14 cellular contexts compared by ENCODE assay signal in the genomic region with DNA sequence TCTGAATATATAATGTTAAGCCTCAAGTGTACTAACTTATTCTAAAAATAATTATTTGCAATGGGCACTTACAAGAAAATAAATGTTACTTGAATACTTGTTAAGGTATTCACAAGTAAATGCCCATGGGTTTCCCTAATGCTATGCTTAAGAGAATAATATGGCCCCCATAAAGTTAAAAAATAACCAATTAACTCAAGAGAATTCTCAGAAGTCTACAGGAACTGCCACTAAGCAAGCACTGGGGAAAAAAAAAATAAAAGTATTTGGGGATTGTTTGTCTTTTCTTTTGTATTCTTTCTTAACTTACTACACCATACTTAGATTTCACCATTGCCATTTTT. TPM values are rescaled to one million over a fixed set of nuclear protein-coding genes. Genes with fewer than 3 reads are reported as not detected.
DNase-seq lines count a peak whose midpoint lies in the region; ATAC-seq, FAIRE-seq and TF ChIP-seq lines count a peak whose summit lies in the region.
"Had no signal": no experiment of that assay in that cellular context is flagged by ENCODE, and none has a peak within 500 bp of the region (broad histone marks: within the 10 kb centered on the region; RNA-seq: fewer than 3 reads in every experiment).

No MANE protein-coding gene starts in this region.

- no peaks in the 10 kb centered on the region for H4K20me1 ChIP-seq in astrocyte (ENCODE audit: insufficient read depth, low read length)
- H4K20me1 ChIP-seq: BLaER1 treated with 17β-estradiol and CSF1 and Interleukin-3, amounts not matched to agents 10 nM and 100 nM had no signal

- no peak overlapping the region for H3K23ac ChIP-seq in mesenchymal stem cell (ENCODE audit: low read length in 2 of 2)

- no peak overlapping the region for H3K14ac ChIP-seq in mesenchymal stem cell (ENCODE audit: low read length in 2 of 2)

- no peak for ATAC-seq in HG02588 (IDR thresholded peaks at IDR 0.05; ENCODE audit: unreplicated experiment)

- peaks cover 17% of the 10 kb centered on the region for H3K4me1 ChIP-seq in HUES48 (ENCODE audit: control insufficient read depth, insufficient read depth, low read length)
- peaks cover 11% of the 10 kb centered on the region for H3K4me1 ChIP-seq in astrocyte (ENCODE audit: insufficient read depth, low read length)
- H3K4me1 ChIP-seq in mesenchymal stem cell (ENCODE audit: control insufficient read depth, insufficient read depth, low read depth, low read length): peaks cover 5% of the 10 kb centered on the region
- H3K4me1 ChIP-seq: BLaER1 treated with 17β-estradiol and CSF1 and Interleukin-3, amounts not matched to agents 10 nM and 100 nM had no signal

- no peaks in the 10 kb centered on the region for H3K9me3 Mint-ChIP-seq in astrocyte (ENCODE audit: unreplicated experiment)
- H3K9me3 Mint-ChIP-seq in type B pancreatic cell: peaks cover 11% of the 10 kb centered on the region

- no peak overlapping the region for H2BK5ac ChIP-seq in mesenchymal stem cell (ENCODE audit: low read depth, low read length, poor library complexity, severe bottlenecking)

- H3K27me3 Mint-ChIP-seq in astrocyte (ENCODE audit: low read depth, unreplicated experiment): no peaks in the 10 kb centered on the region
- no peaks in the 10 kb centered on the region for H3K27me3 Mint-ChIP-seq in type B pancreatic cell

- H2AK5ac ChIP-seq in mesenchymal stem cell (ENCODE audit: low read length, severe bottlenecking): no peak overlapping the region

- H2BK12ac ChIP-seq in mesenchymal stem cell (ENCODE audit: low read length in 2 of 2): no peak overlapping the region

- H3K36me3 Mint-ChIP-seq in astrocyte (ENCODE audit: low read depth, unreplicated experiment): no peaks in the 10 kb centered on the region
- H3K36me3 Mint-ChIP-seq in type B pancreatic cell: peaks cover 4% of the 10 kb centered on the region

- FAIRE-seq in astrocyte (lab: Jason Lieb, UNC): no peak

- peak overlapping the region; percentile 78 for H3K27ac ChIP-seq in HUES48 (ENCODE audit: low read depth, low read length)
- H3K27ac ChIP-seq in astrocyte (ENCODE audit: low read depth, low read length): peak overlapping the region; percentile 30
- peak overlapping the region; percentile 100 for H3K27ac ChIP-seq in mesenchymal stem cell (ENCODE audit: low read length, poor library complexity, severe bottlenecking)
- H3K27ac ChIP-seq: BLaER1 treated with 17β-estradiol and CSF1 and Interleukin-3, amounts not matched to agents 10 nM and 100 nM had no signal

- H2BK15ac ChIP-seq in mesenchymal stem cell (ENCODE audit: low read depth, poor library complexity, severe bottlenecking): no peak overlapping the region

- peaks cover 17% of the 10 kb centered on the region; the same call in 1 of the 2 replicates for H3K9me3 ChIP-seq in HUES48 (ENCODE audit: control insufficient read depth, insufficient read depth, low read length)
- H3K9me3 ChIP-seq in astrocyte (ENCODE audit: insufficient read depth, low read depth, low read length): no peaks in the 10 kb centered on the region
- peaks cover 10% of the 10 kb centered on the region for H3K9me3 ChIP-seq in mesenchymal stem cell (ENCODE audit: control insufficient read depth, low read length)

- H3K4me3 ChIP-seq in HUES48 (ENCODE audit: low read depth, low read length) (no peak overlapping the region; the same call in 1 of the 2 replicates), astrocyte (ENCODE audit: insufficient read depth, low read depth, low read length) (no peak overlapping the region), mesenchymal stem cell (ENCODE audit: insufficient read depth in 1 of 2, low read depth in 1 of 2, low read length in 2 of 2) (no peak overlapping the region)
- H3K4me3 ChIP-seq: BLaER1 treated with 17β-estradiol and CSF1 and Interleukin-3, amounts not matched to agents 10 nM and 100 nM had no signal

- peak overlapping the region; percentile 47 for H3K4me3 Mint-ChIP-seq in astrocyte (ENCODE audit: unreplicated experiment)
- no peak overlapping the region for H3K4me3 Mint-ChIP-seq in type B pancreatic cell

- H4K91ac ChIP-seq in mesenchymal stem cell (ENCODE audit: low read length): no peak overlapping the region

- no peak overlapping the region for H3K18ac ChIP-seq in mesenchymal stem cell (ENCODE audit: low read depth in 1 of 2, low read length in 2 of 2)

- no peak overlapping the region for H2AFZ ChIP-seq in astrocyte (ENCODE audit: low read depth, low read length)
- no peak overlapping the region for H2AFZ ChIP-seq in mesenchymal stem cell (ENCODE audit: low read depth, low read length)

- H3K4me2 ChIP-seq in astrocyte (ENCODE audit: low read length) (peak overlapping the region; percentile 37), mesenchymal stem cell (ENCODE audit: low read length, poor library complexity, severe bottlenecking) (no peak overlapping the region)
- H3K4me2 ChIP-seq: BLaER1 treated with 17β-estradiol and CSF1 and Interleukin-3, amounts not matched to agents 10 nM and 100 nM had no signal

- H3K79me2 ChIP-seq in astrocyte (ENCODE audit: insufficient read depth, low read length): no peaks in the 10 kb centered on the region

- H3K9ac ChIP-seq in HUES48 (ENCODE audit: low read depth, low read length) (no peak overlapping the region), astrocyte (ENCODE audit: low read length) (no peak overlapping the region), mesenchymal stem cell (ENCODE audit: low read length) (no peak overlapping the region)
- H3K9ac ChIP-seq: BLaER1 treated with 17β-estradiol and CSF1 and Interleukin-3, amounts not matched to agents 10 nM and 100 nM had no signal

- no peaks in the 10 kb centered on the region for H3K36me3 ChIP-seq in HUES48 (ENCODE audit: control insufficient read depth, insufficient read depth, low read length)
- no peaks in the 10 kb centered on the region for H3K36me3 ChIP-seq in astrocyte (ENCODE audit: insufficient read depth, low read length)
- no peaks in the 10 kb centered on the region for H3K36me3 ChIP-seq in mesenchymal stem cell (ENCODE audit: control insufficient read depth in 1 of 2, insufficient read depth in 2 of 2, low read depth in 1 of 2, low read length in 2 of 2)
- H3K36me3 ChIP-seq: BLaER1 treated with 17β-estradiol and CSF1 and Interleukin-3, amounts not matched to agents 10 nM and 100 nM had no signal

- peak overlapping the region; percentile 99 for H3K27ac Mint-ChIP-seq in astrocyte (ENCODE audit: unreplicated experiment)
- peak overlapping the region; percentile 10 for H3K27ac Mint-ChIP-seq in type B pancreatic cell

- no peak overlapping the region for H2BK120ac ChIP-seq in mesenchymal stem cell (ENCODE audit: low read depth, low read length)

- peaks cover 31% of the 10 kb centered on the region for H3K4me1 Mint-ChIP-seq in astrocyte (ENCODE audit: low read depth, unreplicated experiment)
- peaks cover 7% of the 10 kb centered on the region for H3K4me1 Mint-ChIP-seq in type B pancreatic cell (ENCODE audit: unreplicated experiment)

- no peak overlapping the region for H3K4ac ChIP-seq in mesenchymal stem cell (ENCODE audit: low read depth in 1 of 2, low read length in 2 of 2)

- H3K79me1 ChIP-seq in mesenchymal stem cell (replicated peaks; ENCODE audit: low read length, poor library complexity, severe bottlenecking): peaks cover 13% of the 10 kb centered on the region

- DNase-seq in astrocyte (ENCODE audit: low read depth) (no peak), mesenchymal stem cell (no peak), type B pancreatic cell (ENCODE audit: extremely low spot score, unreplicated experiment) (no peak), SIG-M5 treated with dmso at 0.1 percent for 504 hours (lab: John Stamatoyannopoulos, UW; ENCODE audit: unreplicated experiment) (no peak), NCI-H2196 (lab: John Stamatoyannopoulos, UW; ENCODE audit: unreplicated experiment) (no peak)
- DNase-seq: KBM-7; NCI-H1048; NCI-H345; NCI-H526 treated with DMSO at 0.1 percent for 48 hours; NK-92 treated with Interleukin-12 subunit alpha and Interleukin-12 subunit beta, amount 100 ng/mL, for 24 hours; Right ventricle myocardium superior had no signal

- H3K27me3 ChIP-seq in HUES48 (ENCODE audit: control insufficient read depth, insufficient read depth, low read length): no peaks in the 10 kb centered on the region
- H3K27me3 ChIP-seq in astrocyte (ENCODE audit: insufficient read depth, low read length): no peaks in the 10 kb centered on the region
- H3K27me3 ChIP-seq in mesenchymal stem cell (ENCODE audit: control insufficient read depth in 1 of 2, insufficient read depth in 1 of 2, low read length in 2 of 2): no peaks in the 10 kb centered on the region
- H3K27me3 ChIP-seq: BLaER1 treated with 17β-estradiol and CSF1 and Interleukin-3, amounts not matched to agents 10 nM and 100 nM had no signal

- no peak overlapping the region for H4K8ac ChIP-seq in mesenchymal stem cell (ENCODE audit: low read length)

- no peak for TF ChIP-seq CTCF in astrocyte (IDR thresholded peaks at IDR 0.05; ENCODE audit: insufficient read depth, low read depth, low read length)
- TF ChIP-seq CTCF in type B pancreatic cell (conservative IDR thresholded peaks at IDR 0.05): no peak

RNA-seq across cellular contexts. Expression of gene DCDC2, which starts 44.8 kb away (rescaled TPM):
- total RNA-seq in astrocyte: 3.2 and 4.5 TPM in 2 replicates
- polyA plus RNA-seq in mesenchymal stem cell (2013, experiment 1 of 2): 0.04 TPM
- 0.08 TPM for polyA plus RNA-seq in mesenchymal stem cell (2013, experiment 2 of 2)
- total RNA-seq in type B pancreatic cell (ENCODE audit: low replicate concordance): 5.5 and 8.7 TPM in 2 replicates
- total RNA-seq: Right ventricle myocardium superior had no signal

Comparison
In these comparisons a context has a peak if more than half of its experiments do, and no peak if none do; other contexts are left out.
1. H3K27ac ChIP-seq: peak in every context shown above with its lines; median percentile 100 in mesenchymal stem cell; 78 in HUES48; 30 in astrocyte.